In the genomic region with DNA sequence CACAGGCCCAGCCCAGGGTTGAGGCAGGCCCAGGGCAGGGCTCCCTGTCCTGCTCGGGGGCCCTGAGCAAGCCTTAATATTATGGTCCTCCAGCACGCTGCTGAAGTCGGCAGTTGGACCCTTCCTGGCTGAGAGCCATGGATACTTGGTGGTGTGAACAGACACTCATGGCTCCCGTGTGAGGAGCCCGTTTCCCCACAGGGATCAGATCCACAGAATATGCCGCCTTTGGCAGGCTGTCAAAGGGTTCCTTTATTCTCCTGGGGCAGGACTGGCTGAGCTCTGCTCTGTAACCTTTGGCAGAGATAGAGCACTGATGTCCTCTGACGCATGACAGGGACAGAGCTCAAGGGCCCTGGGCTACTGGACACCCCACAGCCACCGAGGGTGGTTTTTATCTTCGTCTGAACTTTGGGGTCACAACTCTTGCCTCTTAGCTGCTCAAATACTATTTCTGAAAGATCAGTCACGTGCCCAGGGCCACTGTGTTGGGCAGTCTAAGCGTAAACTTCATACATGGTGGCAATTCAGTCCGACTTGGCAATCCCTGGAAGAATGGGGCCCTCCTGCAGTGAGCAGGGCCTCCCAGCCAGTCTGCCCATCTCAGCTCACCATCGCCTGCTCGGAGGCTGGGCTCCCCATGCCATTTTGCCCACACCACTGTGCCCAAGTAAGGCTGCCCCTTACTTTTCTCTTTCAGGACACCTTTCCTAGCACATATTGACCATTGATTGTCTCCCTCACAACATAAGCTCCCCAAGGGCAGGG, we compare ENCODE assay signal across 1 cellular context.
A peak's percentile ranks its signal among the peaks of the same experiment; 100 is the strongest.
TF ChIP-seq lines count a peak whose summit lies in the region.

No MANE protein-coding gene starts in this region.

TF ChIP-seq in HepG2, 621 proteins besides CTCF, POLR2A, EP300 and RAD21 (continued from another document and continues in another):
- TF ChIP-seq, protein P1, sequence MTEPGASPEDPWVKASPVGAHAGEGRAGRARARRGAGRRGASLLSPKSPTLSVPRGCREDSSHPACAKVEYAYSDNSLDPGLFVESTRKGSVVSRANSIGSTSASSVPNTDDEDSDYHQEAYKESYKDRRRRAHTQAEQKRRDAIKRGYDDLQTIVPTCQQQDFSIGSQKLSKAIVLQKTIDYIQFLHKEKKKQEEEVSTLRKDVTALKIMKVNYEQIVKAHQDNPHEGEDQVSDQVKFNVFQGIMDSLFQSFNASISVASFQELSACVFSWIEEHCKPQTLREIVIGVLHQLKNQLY (CRISPR knock-in tag; IDR thresholded peaks at IDR 0.05) = peak; percentile 57; the same call in 1 of the 2 replicates
- no peak for TF ChIP-seq NCOA5 (CRISPR knock-in tag; IDR thresholded peaks at IDR 0.05)
- no peak for TF ChIP-seq HES4 (CRISPR knock-in tag; IDR thresholded peaks at IDR 0.05; ENCODE audit: borderline replicate concordance)
- no peak for TF ChIP-seq ZNF30 (CRISPR knock-in tag; IDR thresholded peaks at IDR 0.05)
- TF ChIP-seq, protein P2, sequence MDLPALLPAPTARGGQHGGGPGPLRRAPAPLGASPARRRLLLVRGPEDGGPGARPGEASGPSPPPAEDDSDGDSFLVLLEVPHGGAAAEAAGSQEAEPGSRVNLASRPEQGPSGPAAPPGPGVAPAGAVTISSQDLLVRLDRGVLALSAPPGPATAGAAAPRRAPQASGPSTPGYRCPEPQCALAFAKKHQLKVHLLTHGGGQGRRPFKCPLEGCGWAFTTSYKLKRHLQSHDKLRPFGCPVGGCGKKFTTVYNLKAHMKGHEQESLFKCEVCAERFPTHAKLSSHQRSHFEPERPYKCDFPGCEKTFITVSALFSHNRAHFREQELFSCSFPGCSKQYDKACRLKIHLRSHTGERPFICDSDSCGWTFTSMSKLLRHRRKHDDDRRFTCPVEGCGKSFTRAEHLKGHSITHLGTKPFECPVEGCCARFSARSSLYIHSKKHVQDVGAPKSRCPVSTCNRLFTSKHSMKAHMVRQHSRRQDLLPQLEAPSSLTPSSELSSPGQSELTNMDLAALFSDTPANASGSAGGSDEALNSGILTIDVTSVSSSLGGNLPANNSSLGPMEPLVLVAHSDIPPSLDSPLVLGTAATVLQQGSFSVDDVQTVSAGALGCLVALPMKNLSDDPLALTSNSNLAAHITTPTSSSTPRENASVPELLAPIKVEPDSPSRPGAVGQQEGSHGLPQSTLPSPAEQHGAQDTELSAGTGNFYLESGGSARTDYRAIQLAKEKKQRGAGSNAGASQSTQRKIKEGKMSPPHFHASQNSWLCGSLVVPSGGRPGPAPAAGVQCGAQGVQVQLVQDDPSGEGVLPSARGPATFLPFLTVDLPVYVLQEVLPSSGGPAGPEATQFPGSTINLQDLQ (CRISPR knock-in tag; IDR thresholded peaks at IDR 0.05) = peak; percentile 58; the same call in 1 of the 2 replicates
- TF ChIP-seq, protein P3, sequence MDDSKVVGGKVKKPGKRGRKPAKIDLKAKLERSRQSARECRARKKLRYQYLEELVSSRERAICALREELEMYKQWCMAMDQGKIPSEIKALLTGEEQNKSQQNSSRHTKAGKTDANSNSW (CRISPR knock-in tag; IDR thresholded peaks at IDR 0.05; ENCODE audit: borderline replicate concordance) = no peak
- TF ChIP-seq MIER2 (CRISPR knock-in tag; IDR thresholded peaks at IDR 0.05) = no peak
- TF ChIP-seq STAT5B (CRISPR knock-in tag; IDR thresholded peaks at IDR 0.05) = no peak
- no peak for TF ChIP-seq SRSF4 (IDR thresholded peaks at IDR 0.05; ENCODE audit: low read depth, low read length, poor library complexity, severe bottlenecking)
- no peak for TF ChIP-seq ELK4 (CRISPR knock-in tag; IDR thresholded peaks at IDR 0.05; ENCODE audit: borderline replicate concordance)
- peak; percentile 65; the same call in 1 of the 2 replicates for TF ChIP-seq NR2C2 (CRISPR knock-in tag; IDR thresholded peaks at IDR 0.05; ENCODE audit: borderline replicate concordance)
- TF ChIP-seq ZNF510 (CRISPR knock-in tag; IDR thresholded peaks at IDR 0.05; ENCODE audit: low read depth) = no peak
- no peak; the same call in 1 of the 2 replicates for TF ChIP-seq ZNF572 (CRISPR knock-in tag; IDR thresholded peaks at IDR 0.05)
- peak; percentile 69 for TF ChIP-seq UBTF (CRISPR knock-in tag; IDR thresholded peaks at IDR 0.05)
- no peak for TF ChIP-seq FOSL1 (CRISPR knock-in tag; IDR thresholded peaks at IDR 0.05; ENCODE audit: borderline replicate concordance)
- peak; percentile 60 for TF ChIP-seq HMG20A (CRISPR knock-in tag; IDR thresholded peaks at IDR 0.05; ENCODE audit: borderline replicate concordance)
- TF ChIP-seq ZNF18 (CRISPR knock-in tag; IDR thresholded peaks at IDR 0.05; ENCODE audit: insufficient replicate concordance) = peak; percentile 98
- TF ChIP-seq RFX1 (IDR thresholded peaks at IDR 0.05) = no peak
- peak; percentile 74; the same call in 1 of the 2 replicates for TF ChIP-seq ZNF761 (CRISPR knock-in tag; conservative IDR thresholded peaks at IDR 0.05)
- no peak for TF ChIP-seq ZNF7 (CRISPR knock-in tag; IDR thresholded peaks at IDR 0.05)
- TF ChIP-seq SOX13 (IDR thresholded peaks at IDR 0.05) = no peak
- TF ChIP-seq SOX13 (CRISPR knock-in tag; conservative IDR thresholded peaks at IDR 0.05 in 1 of 2, IDR thresholded peaks at IDR 0.05 in 1 of 2) = peak in 1 of 2 experiments; percentile 39; a peak in 2 of 4 replicates
- TF ChIP-seq FOXA3 (CRISPR knock-in tag; IDR thresholded peaks at IDR 0.05) = peak; percentile 55
- TF ChIP-seq ZNF556 (CRISPR knock-in tag; IDR thresholded peaks at IDR 0.05; ENCODE audit: borderline replicate concordance) = no peak
- no peak for TF ChIP-seq ZBTB39 (CRISPR knock-in tag; IDR thresholded peaks at IDR 0.05)
- TF ChIP-seq, protein P4, sequence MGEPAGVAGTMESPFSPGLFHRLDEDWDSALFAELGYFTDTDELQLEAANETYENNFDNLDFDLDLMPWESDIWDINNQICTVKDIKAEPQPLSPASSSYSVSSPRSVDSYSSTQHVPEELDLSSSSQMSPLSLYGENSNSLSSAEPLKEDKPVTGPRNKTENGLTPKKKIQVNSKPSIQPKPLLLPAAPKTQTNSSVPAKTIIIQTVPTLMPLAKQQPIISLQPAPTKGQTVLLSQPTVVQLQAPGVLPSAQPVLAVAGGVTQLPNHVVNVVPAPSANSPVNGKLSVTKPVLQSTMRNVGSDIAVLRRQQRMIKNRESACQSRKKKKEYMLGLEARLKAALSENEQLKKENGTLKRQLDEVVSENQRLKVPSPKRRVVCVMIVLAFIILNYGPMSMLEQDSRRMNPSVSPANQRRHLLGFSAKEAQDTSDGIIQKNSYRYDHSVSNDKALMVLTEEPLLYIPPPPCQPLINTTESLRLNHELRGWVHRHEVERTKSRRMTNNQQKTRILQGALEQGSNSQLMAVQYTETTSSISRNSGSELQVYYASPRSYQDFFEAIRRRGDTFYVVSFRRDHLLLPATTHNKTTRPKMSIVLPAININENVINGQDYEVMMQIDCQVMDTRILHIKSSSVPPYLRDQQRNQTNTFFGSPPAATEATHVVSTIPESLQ (CRISPR knock-in tag; conservative IDR thresholded peaks at IDR 0.05) = no peak
- TF ChIP-seq TSC22D2 (CRISPR knock-in tag; IDR thresholded peaks at IDR 0.05; ENCODE audit: borderline replicate concordance) = no peak
- no peak for TF ChIP-seq SNAI1 (CRISPR knock-in tag; IDR thresholded peaks at IDR 0.05; ENCODE audit: borderline replicate concordance)
- TF ChIP-seq HDAC1 (CRISPR knock-in tag; IDR thresholded peaks at IDR 0.05) = peak; percentile 61
- TF ChIP-seq, protein P5, sequence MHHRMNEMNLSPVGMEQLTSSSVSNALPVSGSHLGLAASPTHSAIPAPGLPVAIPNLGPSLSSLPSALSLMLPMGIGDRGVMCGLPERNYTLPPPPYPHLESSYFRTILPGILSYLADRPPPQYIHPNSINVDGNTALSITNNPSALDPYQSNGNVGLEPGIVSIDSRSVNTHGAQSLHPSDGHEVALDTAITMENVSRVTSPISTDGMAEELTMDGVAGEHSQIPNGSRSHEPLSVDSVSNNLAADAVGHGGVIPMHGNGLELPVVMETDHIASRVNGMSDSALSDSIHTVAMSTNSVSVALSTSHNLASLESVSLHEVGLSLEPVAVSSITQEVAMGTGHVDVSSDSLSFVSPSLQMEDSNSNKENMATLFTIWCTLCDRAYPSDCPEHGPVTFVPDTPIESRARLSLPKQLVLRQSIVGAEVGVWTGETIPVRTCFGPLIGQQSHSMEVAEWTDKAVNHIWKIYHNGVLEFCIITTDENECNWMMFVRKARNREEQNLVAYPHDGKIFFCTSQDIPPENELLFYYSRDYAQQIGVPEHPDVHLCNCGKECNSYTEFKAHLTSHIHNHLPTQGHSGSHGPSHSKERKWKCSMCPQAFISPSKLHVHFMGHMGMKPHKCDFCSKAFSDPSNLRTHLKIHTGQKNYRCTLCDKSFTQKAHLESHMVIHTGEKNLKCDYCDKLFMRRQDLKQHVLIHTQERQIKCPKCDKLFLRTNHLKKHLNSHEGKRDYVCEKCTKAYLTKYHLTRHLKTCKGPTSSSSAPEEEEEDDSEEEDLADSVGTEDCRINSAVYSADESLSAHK (CRISPR knock-in tag; IDR thresholded peaks at IDR 0.05; ENCODE audit: borderline replicate concordance) = 0 out of 2 replicates have a peak, but pooled peaks have one; percentile 27
- peak; percentile 17; the same call in 1 of the 2 replicates for TF ChIP-seq GMEB1 (CRISPR knock-in tag; IDR thresholded peaks at IDR 0.05; ENCODE audit: borderline replicate concordance)
- TF ChIP-seq NR2F2 (IDR thresholded peaks at IDR 0.05; ENCODE audit: borderline replicate concordance, low read depth) = no peak; the same call in 1 of the 2 replicates
- no peak for TF ChIP-seq SSRP1 (CRISPR knock-in tag; IDR thresholded peaks at IDR 0.05)
- TF ChIP-seq ZNF234 (CRISPR knock-in tag; conservative IDR thresholded peaks at IDR 0.05) = no peak
- TF ChIP-seq, protein P6, sequence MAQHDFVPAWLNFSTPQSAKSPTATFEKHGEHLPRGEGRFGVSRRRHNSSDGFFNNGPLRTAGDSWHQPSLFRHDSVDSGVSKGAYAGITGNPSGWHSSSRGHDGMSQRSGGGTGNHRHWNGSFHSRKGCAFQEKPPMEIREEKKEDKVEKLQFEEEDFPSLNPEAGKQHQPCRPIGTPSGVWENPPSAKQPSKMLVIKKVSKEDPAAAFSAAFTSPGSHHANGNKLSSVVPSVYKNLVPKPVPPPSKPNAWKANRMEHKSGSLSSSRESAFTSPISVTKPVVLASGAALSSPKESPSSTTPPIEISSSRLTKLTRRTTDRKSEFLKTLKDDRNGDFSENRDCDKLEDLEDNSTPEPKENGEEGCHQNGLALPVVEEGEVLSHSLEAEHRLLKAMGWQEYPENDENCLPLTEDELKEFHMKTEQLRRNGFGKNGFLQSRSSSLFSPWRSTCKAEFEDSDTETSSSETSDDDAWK (CRISPR knock-in tag; IDR thresholded peaks at IDR 0.05) = no peak
- TF ChIP-seq MAFK (conservative IDR thresholded peaks at IDR 0.05 in 1 of 2, IDR thresholded peaks at IDR 0.05 in 1 of 2; ENCODE audit: low read length in 2 of 2) = no peak
